Comparison of ENCODE assay signal across 8 cellular contexts in genomic region chr19:13839193-13839937, GRCh38. TPM values are rescaled to one million over a fixed set of nuclear protein-coding genes. Genes with fewer than 3 reads are reported as not detected.
DNase-seq lines count a peak whose midpoint lies in the region; ATAC-seq and TF ChIP-seq lines count a peak whose summit lies in the region.

No MANE protein-coding gene starts in this region.

- no peaks in the 10 kb centered on the region for H3K27me3 Mint-ChIP-seq in activated T-helper 17 cell treated with anti-CD3 and anti-CD28 coated beads, Interleukin-2, amount 50 U/mL, for 72 hours
- no peaks in the 10 kb centered on the region for H3K27me3 Mint-ChIP-seq in type B pancreatic cell

- H3K36me3 Mint-ChIP-seq in activated T-helper 17 cell treated with anti-CD3 and anti-CD28 coated beads, Interleukin-2, amount 50 U/mL, for 72 hours (ENCODE audit: low read depth): peaks cover 85% of the 10 kb centered on the region
- no peaks in the 10 kb centered on the region for H3K36me3 Mint-ChIP-seq in type B pancreatic cell

- H3K9ac ChIP-seq in parathyroid adenoma: no peak overlapping the region

- H3K9me3 ChIP-seq in parathyroid adenoma (ENCODE audit: control insufficient read depth, low read length): no peaks in the 10 kb centered on the region

- H3K79me2 ChIP-seq in parathyroid adenoma: peaks cover 6% of the 10 kb centered on the region

- TF ChIP-seq CTCF in GM12865 (IDR thresholded peaks at IDR 0.05; ENCODE audit: insufficient read depth, low read depth, low read length, missing control alignments) (peak; percentile 7), fibroblast of the aortic adventitia (IDR thresholded peaks at IDR 0.05; ENCODE audit: insufficient read depth, low read length) (no peak), parathyroid adenoma (IDR thresholded peaks at IDR 0.05) (no peak), type B pancreatic cell (conservative IDR thresholded peaks at IDR 0.05) (no peak)

- H3K27ac Mint-ChIP-seq in activated T-helper 17 cell treated with anti-CD3 and anti-CD28 coated beads, Interleukin-2, amount 50 U/mL, for 72 hours: peak overlapping the region; percentile 96
- peak overlapping the region; percentile 81 for H3K27ac Mint-ChIP-seq in type B pancreatic cell

- H2AFZ ChIP-seq in parathyroid adenoma: no peak overlapping the region

- H3K4me3 Mint-ChIP-seq in activated T-helper 17 cell treated with anti-CD3 and anti-CD28 coated beads, Interleukin-2, amount 50 U/mL, for 72 hours: peak overlapping the region; percentile 87
- no peak overlapping the region for H3K4me3 Mint-ChIP-seq in type B pancreatic cell

- peaks cover 3% of the 10 kb centered on the region for H3K4me1 Mint-ChIP-seq in activated T-helper 17 cell treated with anti-CD3 and anti-CD28 coated beads, Interleukin-2, amount 50 U/mL, for 72 hours
- peaks cover 7% of the 10 kb centered on the region for H3K4me1 Mint-ChIP-seq in type B pancreatic cell (ENCODE audit: unreplicated experiment)

- DNase-seq in GM12865 (ENCODE audit: low read depth) (peak; percentile 92), RPMI8226 (peak; percentile 93), fibroblast of the aortic adventitia (ENCODE audit: low read depth) (peak; percentile 83), type B pancreatic cell (ENCODE audit: extremely low spot score, unreplicated experiment) (no peak)

- H3K4me1 ChIP-seq in parathyroid adenoma: peaks cover 15% of the 10 kb centered on the region

- H3K27me3 ChIP-seq in parathyroid adenoma (ENCODE audit: control insufficient read depth, insufficient read depth, low read length): no peaks in the 10 kb centered on the region

- peak overlapping the region; percentile 97 for H3K27ac ChIP-seq in parathyroid adenoma

- H3K9me3 Mint-ChIP-seq in activated T-helper 17 cell treated with anti-CD3 and anti-CD28 coated beads, Interleukin-2, amount 50 U/mL, for 72 hours: no peaks in the 10 kb centered on the region
- H3K9me3 Mint-ChIP-seq in type B pancreatic cell: no peaks in the 10 kb centered on the region

- peak overlapping the region; percentile 84 for H3K4me2 ChIP-seq in parathyroid adenoma (ENCODE audit: low read length)

- H3K4me3 ChIP-seq in GM12865 (ENCODE audit: low read depth, low read length) (peak overlapping the region; percentile 66), fibroblast of the aortic adventitia (ENCODE audit: low read depth, low read length) (peak overlapping the region; percentile 97), parathyroid adenoma (ENCODE audit: low read depth, low read length) (peak overlapping the region; percentile 72)

- H3K36me3 ChIP-seq in parathyroid adenoma (ENCODE audit: control insufficient read depth, insufficient read depth, low read length): no peaks in the 10 kb centered on the region

- ATAC-seq in HG02678 (IDR thresholded peaks at IDR 0.05; ENCODE audit: unreplicated experiment): peak; percentile 40
- peak; percentile 65 for ATAC-seq in activated T-helper 17 cell treated with anti-CD3 and anti-CD28 coated beads, Interleukin-2, amount 50 U/mL, for 72 hours (replicated peaks)
- no peak for ATAC-seq in HG03571 (IDR thresholded peaks at IDR 0.05; ENCODE audit: unreplicated experiment)

RNA-seq across cellular contexts. Expression of gene NANOS3, which starts 37.6 kb away (rescaled TPM):
- total RNA-seq in activated T-helper 17 cell treated with anti-CD3 and anti-CD28 coated beads, Interleukin-2, amount 50 U/mL, for 72 hours: 1 to 10 TPM; 1.2 to 3.6 TPM
- 0.27 TPM in 1 of 2 replicates, not detected in the other for total RNA-seq in fibroblast of the aortic adventitia (ENCODE audit: low replicate concordance)
- total RNA-seq in type B pancreatic cell (ENCODE audit: low replicate concordance): 0.69 and 2.8 TPM in 2 replicates

RNA-seq across cellular contexts. Expression of gene ZSWIM4, which starts 44.1 kb away (rescaled TPM):
- 10 to 100 TPM in 1 of 2 donors, 1 to 10 TPM in 1; 5.4 to 10.6 TPM for total RNA-seq in activated T-helper 17 cell treated with anti-CD3 and anti-CD28 coated beads, Interleukin-2, amount 50 U/mL, for 72 hours
- total RNA-seq in fibroblast of the aortic adventitia (ENCODE audit: low replicate concordance): 0.57 and 6.7 TPM in 2 replicates
- total RNA-seq in type B pancreatic cell (ENCODE audit: low replicate concordance): 15.0 and 15.7 TPM in 2 replicates
